In the genomic region with DNA sequence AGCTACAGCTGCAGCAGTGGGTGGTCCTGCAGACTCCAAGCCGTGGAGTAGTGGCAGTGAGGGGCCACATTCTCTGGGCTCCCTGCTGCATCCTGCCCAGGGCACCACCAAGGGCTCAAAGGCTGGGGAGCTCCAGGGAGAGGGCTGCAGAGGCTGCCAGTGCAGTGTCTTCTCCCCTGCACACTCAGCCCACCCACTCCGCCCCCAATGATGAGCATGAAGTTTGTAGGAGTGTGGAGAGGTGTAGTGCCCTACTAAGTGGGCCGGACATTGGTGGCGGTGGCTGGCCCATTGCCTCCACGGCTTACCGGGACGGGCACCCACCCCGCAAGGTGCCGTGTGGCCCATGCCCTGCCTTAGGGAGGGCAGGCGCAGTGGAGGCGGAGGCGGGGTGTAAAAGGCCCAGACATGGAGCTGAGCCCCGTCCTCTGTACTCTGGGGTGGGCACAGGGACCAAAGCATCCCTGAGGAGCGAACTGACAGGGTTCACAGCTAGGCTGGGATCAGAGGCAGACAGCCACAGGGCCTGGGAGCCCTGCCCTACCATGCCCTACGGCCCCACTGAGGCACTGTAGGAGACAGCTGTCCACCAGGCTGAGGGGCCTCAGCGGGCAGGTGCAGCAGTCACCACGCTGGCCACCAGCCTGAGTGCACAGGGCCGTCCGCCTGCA, we compare ENCODE assay signal across 18 cellular contexts.
"Had no signal": no experiment of that assay in that cellular context is flagged by ENCODE, and none has a peak within 500 bp of the region (broad histone marks: within the 10 kb centered on the region; RNA-seq: fewer than 3 reads in every experiment).

No MANE protein-coding gene starts in this region.

- DNase-seq: activated CD4-positive, alpha-beta T cell treated with anti-CD3 and anti-CD28 coated beads, Interleukin-2, amount 50 U/mL, for 4 hours; activated effector memory CD4-positive, alpha-beta T cell treated with Interleukin-2 at 50 U/mL for 16 hours; activated T-cell treated with anti-CD3 and anti-CD28 coated beads, Interleukin-2, amount 50 U/mL, for 24 hours; amniotic stem cell; brain microvascular endothelial cell; esophagus squamous epithelium; islet precursor cell; sigmoid colon; stimulated activated CD4-positive, alpha-beta T cell treated with anti-CD3 and anti-CD28 coated beads, Interleukin-2, amount 100 ng/mL, for 48 hours; stimulated activated naive CD8-positive, alpha-beta T cell treated with anti-CD3 and anti-CD28 coated beads, Interleukin-15, Interleukin-2, amounts not matched to agents 100 U/mL and 50 U/mL, for 24 hours had no signal

- H3K4me3 Mint-ChIP-seq: activated T-cell treated with anti-CD3 and anti-CD28 coated beads, Interleukin-2, amount 50 U/mL, for 24 hours; mesothelial cell of epicardium; T-helper 1 cell treated with Interleukin-12 subunit alpha and Interleukin-12 subunit beta and Interleukin-4 antibody, amounts not matched to agents 30 μg/mL and 1 μg/mL, for 36 hours had no signal

- H3K36me3 Mint-ChIP-seq: mesothelial cell of epicardium had no signal

- ATAC-seq: activated CD4-positive, CD25-positive, alpha-beta regulatory T cell treated with anti-CD3 and anti-CD28 coated beads, Interleukin-2, amount 50 U/mL, for 24 hours; activated naive CD4-positive, alpha-beta T cell treated with anti-CD3 and anti-CD28 coated beads, Interleukin-2, amount 50 U/mL, for 72 hours; stimulated activated naive CD8-positive, alpha-beta T cell treated with anti-CD3 and anti-CD28 coated beads, Interleukin-15, Interleukin-2, amounts not matched to agents 100 U/mL and 50 U/mL, for 24 hours had no signal

- H3K9me3 ChIP-seq: esophagus squamous epithelium, sigmoid colon, suprapubic skin had no signal

- H3K27ac ChIP-seq: brain microvascular endothelial cell, suprapubic skin had no signal

- H3K27me3 ChIP-seq: esophagus squamous epithelium, sigmoid colon, suprapubic skin had no signal

- H3K9me3 Mint-ChIP-seq: activated naive CD4-positive, alpha-beta T cell treated with anti-CD3 and anti-CD28 coated beads, Interleukin-2, amount 50 U/mL, for 72 hours; activated T-cell treated with anti-CD3 and anti-CD28 coated beads, Interleukin-2, amount 50 U/mL, for 24 hours; mesothelial cell of epicardium had no signal

- H3K4me3 ChIP-seq: esophagus squamous epithelium, sigmoid colon, suprapubic skin had no signal

- H3K27me3 Mint-ChIP-seq: activated T-cell treated with anti-CD3 and anti-CD28 coated beads, Interleukin-2, amount 50 U/mL, for 24 hours; progenitor cell of endocrine pancreas had no signal

- FAIRE-seq: frontal cortex, TTC549 had no signal

- H3K36me3 ChIP-seq: brain microvascular endothelial cell, esophagus squamous epithelium, sigmoid colon, suprapubic skin had no signal

- H3K27ac Mint-ChIP-seq: activated T-cell treated with anti-CD3 and anti-CD28 coated beads, Interleukin-2, amount 50 U/mL, for 24 hours; mesothelial cell of epicardium; progenitor cell of endocrine pancreas; T-helper 1 cell treated with Interleukin-12 subunit alpha and Interleukin-12 subunit beta and Interleukin-4 antibody, amounts not matched to agents 30 μg/mL and 1 μg/mL, for 36 hours had no signal
